8 cellular contexts compared by ENCODE assay signal in genomic region chr3:196666001-196666867, GRCh38. TPM values are rescaled to one million over a fixed set of nuclear protein-coding genes. Genes with fewer than 3 reads are reported as not detected.
A peak's percentile ranks its signal among the peaks of the same experiment; 100 is the strongest.
DNase-seq lines count a peak whose midpoint lies in the region; ATAC-seq and TF ChIP-seq lines count a peak whose summit lies in the region.

No MANE protein-coding gene starts in this region.

- no peak for DNase-seq in activated CD8-positive, alpha-beta T cell treated with anti-CD3 and anti-CD28 coated beads, Interleukin-2, amount 10 ng/mL, durations not matched to agents 7 days and 5 days
- no peak for DNase-seq in activated CD8-positive, alpha-beta T cell treated with anti-CD3 and anti-CD28 coated beads for 36 hours
- DNase-seq in NCI-H526 (lab: John Stamatoyannopoulos, UW) (peak; percentile 91 to 94), endothelial cell (ENCODE audit: low spot score) (no peak)
- no peak for DNase-seq in activated CD4-positive, alpha-beta T cell treated with anti-CD3 and anti-CD28 coated beads, Interleukin-2, amount 50 U/mL, for 48 hours
- no peak for DNase-seq in stimulated activated naive CD4-positive, alpha-beta T cell (lab: John Stamatoyannopoulos, UW)

- TF ChIP-seq CTCF in activated CD8-positive, alpha-beta T cell treated with anti-CD3 and anti-CD28 coated beads for 36 hours (IDR thresholded peaks at IDR 0.05): no peak
- TF ChIP-seq CTCF in endothelial cell (IDR thresholded peaks at IDR 0.05; ENCODE audit: unreplicated experiment): no peak

- peak overlapping the region; percentile 1 for H3K27ac Mint-ChIP-seq in activated CD8-positive, alpha-beta T cell treated with anti-CD3 and anti-CD28 coated beads, Interleukin-2, amount 10 ng/mL, durations not matched to agents 7 days and 5 days
- H3K27ac Mint-ChIP-seq in activated CD8-positive, alpha-beta T cell treated with anti-CD3 and anti-CD28 coated beads for 36 hours: no peak overlapping the region
- H3K27ac Mint-ChIP-seq in endothelial cell (ENCODE audit: unreplicated experiment): peak overlapping the region; percentile 79

- peak overlapping the region; percentile 3 for H3K4me3 ChIP-seq in skeletal muscle satellite cell (ENCODE audit: low read length)

- H3K36me3 Mint-ChIP-seq in activated CD8-positive, alpha-beta T cell treated with anti-CD3 and anti-CD28 coated beads, Interleukin-2, amount 10 ng/mL, durations not matched to agents 7 days and 5 days (ENCODE audit: low read depth): peaks cover 12% of the 10 kb centered on the region
- H3K36me3 Mint-ChIP-seq in activated CD8-positive, alpha-beta T cell treated with anti-CD3 and anti-CD28 coated beads for 36 hours (ENCODE audit: low read depth): peaks cover 3% of the 10 kb centered on the region
- peaks cover 7% of the 10 kb centered on the region for H3K36me3 Mint-ChIP-seq in endothelial cell (ENCODE audit: low read depth, unreplicated experiment)

- H3K9me3 ChIP-seq in skeletal muscle satellite cell (replicated peaks; ENCODE audit: low read length): no peaks in the 10 kb centered on the region

- peaks cover 18% of the 10 kb centered on the region for H3K4me1 ChIP-seq in skeletal muscle satellite cell (ENCODE audit: control insufficient read depth, insufficient read depth, low read length)

- no peak for ATAC-seq in activated CD8-positive, alpha-beta T cell treated with anti-CD3 and anti-CD28 coated beads, Interleukin-2, amount 10 ng/mL, durations not matched to agents 7 days and 5 days
- no peak for ATAC-seq in activated CD8-positive, alpha-beta T cell treated with anti-CD3 and anti-CD28 coated beads for 36 hours
- ATAC-seq in HG03378 (IDR thresholded peaks at IDR 0.05; ENCODE audit: unreplicated experiment): no peak

- CTCF ChIA-PET in activated CD8-positive, alpha-beta T cell treated with anti-CD3 and anti-CD28 coated beads, Interleukin-2, amount 10 ng/mL, durations not matched to agents 7 days and 5 days (lab: Charles Lee): no interaction called here
- CTCF ChIA-PET in activated CD8-positive, alpha-beta T cell treated with anti-CD3 and anti-CD28 coated beads for 36 hours (lab: Charles Lee): no interaction called here

- no peaks in the 10 kb centered on the region for H3K9me3 Mint-ChIP-seq in activated CD8-positive, alpha-beta T cell treated with anti-CD3 and anti-CD28 coated beads, Interleukin-2, amount 10 ng/mL, durations not matched to agents 7 days and 5 days (ENCODE audit: insufficient read depth)
- H3K9me3 Mint-ChIP-seq in activated CD8-positive, alpha-beta T cell treated with anti-CD3 and anti-CD28 coated beads for 36 hours: no peaks in the 10 kb centered on the region
- H3K9me3 Mint-ChIP-seq in endothelial cell (ENCODE audit: unreplicated experiment): no peaks in the 10 kb centered on the region

- no peak overlapping the region for H3K9ac ChIP-seq in skeletal muscle satellite cell (ENCODE audit: low read depth, low read length)

- POLR2A ChIA-PET in activated CD8-positive, alpha-beta T cell treated with anti-CD3 and anti-CD28 coated beads, Interleukin-2, amount 10 ng/mL, durations not matched to agents 7 days and 5 days (lab: Charles Lee): interaction anchor here (0.6 kb wide), 2 partner anchors 87 to 352 kb away, joined by 3 read pairs; no protein-coding TSS in a partner anchor
- POLR2A ChIA-PET in activated CD8-positive, alpha-beta T cell treated with anti-CD3 and anti-CD28 coated beads for 36 hours (lab: Charles Lee): interaction anchor here (1.4 kb wide), 1 partner anchor 34 kb away, joined by 4 read pairs; no protein-coding TSS in a partner anchor

- H3K4me1 Mint-ChIP-seq in activated CD8-positive, alpha-beta T cell treated with anti-CD3 and anti-CD28 coated beads, Interleukin-2, amount 10 ng/mL, durations not matched to agents 7 days and 5 days (ENCODE audit: low read depth): peaks cover 7% of the 10 kb centered on the region
- peaks cover 7% of the 10 kb centered on the region for H3K4me1 Mint-ChIP-seq in activated CD8-positive, alpha-beta T cell treated with anti-CD3 and anti-CD28 coated beads for 36 hours (ENCODE audit: low read depth)
- H3K4me1 Mint-ChIP-seq in endothelial cell (ENCODE audit: unreplicated experiment): peaks cover 50% of the 10 kb centered on the region

- peaks cover 16% of the 10 kb centered on the region for H3K27me3 ChIP-seq in skeletal muscle satellite cell (ENCODE audit: control insufficient read depth, insufficient read depth, low read length)

- no peaks in the 10 kb centered on the region for H3K36me3 ChIP-seq in skeletal muscle satellite cell (ENCODE audit: insufficient read depth, low read length)

- H3K4me2 ChIP-seq in skeletal muscle satellite cell (ENCODE audit: low read length): peak overlapping the region; percentile 64

- intact Hi-C loops in activated CD8-positive, alpha-beta T cell treated with anti-CD3 and anti-CD28 coated beads for 36 hours (cut with micrococcal nuclease): no loop called here

- no peak overlapping the region for H3K4me3 Mint-ChIP-seq in activated CD8-positive, alpha-beta T cell treated with anti-CD3 and anti-CD28 coated beads, Interleukin-2, amount 10 ng/mL, durations not matched to agents 7 days and 5 days
- H3K4me3 Mint-ChIP-seq in activated CD8-positive, alpha-beta T cell treated with anti-CD3 and anti-CD28 coated beads for 36 hours: no peak overlapping the region
- H3K4me3 Mint-ChIP-seq in endothelial cell (ENCODE audit: unreplicated experiment): no peak overlapping the region

- H3K27me3 Mint-ChIP-seq in activated CD8-positive, alpha-beta T cell treated with anti-CD3 and anti-CD28 coated beads, Interleukin-2, amount 10 ng/mL, durations not matched to agents 7 days and 5 days (ENCODE audit: low read depth): no peaks in the 10 kb centered on the region
- H3K27me3 Mint-ChIP-seq in activated CD8-positive, alpha-beta T cell treated with anti-CD3 and anti-CD28 coated beads for 36 hours: no peaks in the 10 kb centered on the region
- H3K27me3 Mint-ChIP-seq in endothelial cell (ENCODE audit: unreplicated experiment): peaks cover 3% of the 10 kb centered on the region

RNA-seq across cellular contexts. Expression of gene NRROS, which starts 26.7 kb away (rescaled TPM):
- total RNA-seq in activated CD8-positive, alpha-beta T cell treated with anti-CD3 and anti-CD28 coated beads, Interleukin-2, amount 10 ng/mL, durations not matched to agents 7 days and 5 days: 10 to 100 TPM; 37.5 to 39.9 TPM
- total RNA-seq in activated CD8-positive, alpha-beta T cell treated with anti-CD3 and anti-CD28 coated beads for 36 hours: 10 to 100 TPM; 24.2 to 26.5 TPM
- total RNA-seq in endothelial cell (ENCODE audit: unreplicated experiment): 18.6 TPM
- 1.5 and 2.8 TPM in 2 replicates for total RNA-seq in skeletal muscle satellite cell (2012; rRNA removed)

RNA-seq across cellular contexts. Expression of gene CEP19, which starts 45.8 kb away (rescaled TPM):
- total RNA-seq in activated CD8-positive, alpha-beta T cell treated with anti-CD3 and anti-CD28 coated beads, Interleukin-2, amount 10 ng/mL, durations not matched to agents 7 days and 5 days: 1 to 10 TPM; 4.6 to 5.6 TPM
- total RNA-seq in activated CD8-positive, alpha-beta T cell treated with anti-CD3 and anti-CD28 coated beads for 36 hours: 1 to 10 TPM; 5.2 to 5.5 TPM
- 6.0 TPM for total RNA-seq in endothelial cell (ENCODE audit: unreplicated experiment)
- total RNA-seq in skeletal muscle satellite cell (2012; rRNA removed): 2.3 and 2.8 TPM in 2 replicates

RNA-seq across cellular contexts. Expression of gene PIGX, which starts 45.9 kb away (rescaled TPM):
- 10 to 100 TPM; 41.5 to 42.1 TPM for total RNA-seq in activated CD8-positive, alpha-beta T cell treated with anti-CD3 and anti-CD28 coated beads, Interleukin-2, amount 10 ng/mL, durations not matched to agents 7 days and 5 days
- 10 to 100 TPM; 43.7 to 47.1 TPM for total RNA-seq in activated CD8-positive, alpha-beta T cell treated with anti-CD3 and anti-CD28 coated beads for 36 hours
- 35.7 TPM for total RNA-seq in endothelial cell (ENCODE audit: unreplicated experiment)
- total RNA-seq in skeletal muscle satellite cell (2012; rRNA removed): 23.6 and 24.9 TPM in 2 replicates

Comparison
In these comparisons a context has a peak if more than half of its experiments do, and no peak if none do; other contexts are left out.
1. DNase-seq: peak in NCI-H526 (2 of 2); none in activated CD8-positive, alpha-beta T cell treated with anti-CD3 and anti-CD28 coated beads, Interleukin-2, amount 10 ng/mL, durations not matched to agents 7 days and 5 days (single experiment), activated CD8-positive, alpha-beta T cell treated with anti-CD3 and anti-CD28 coated beads for 36 hours (single experiment), endothelial cell (single experiment), activated CD4-positive, alpha-beta T cell treated with anti-CD3 and anti-CD28 coated beads, Interleukin-2, amount 50 U/mL, for 48 hours (0 of 2) and stimulated activated naive CD4-positive, alpha-beta T cell (0 of 6).